ENCODE assay signal across 24 cellular contexts in the genomic region with DNA sequence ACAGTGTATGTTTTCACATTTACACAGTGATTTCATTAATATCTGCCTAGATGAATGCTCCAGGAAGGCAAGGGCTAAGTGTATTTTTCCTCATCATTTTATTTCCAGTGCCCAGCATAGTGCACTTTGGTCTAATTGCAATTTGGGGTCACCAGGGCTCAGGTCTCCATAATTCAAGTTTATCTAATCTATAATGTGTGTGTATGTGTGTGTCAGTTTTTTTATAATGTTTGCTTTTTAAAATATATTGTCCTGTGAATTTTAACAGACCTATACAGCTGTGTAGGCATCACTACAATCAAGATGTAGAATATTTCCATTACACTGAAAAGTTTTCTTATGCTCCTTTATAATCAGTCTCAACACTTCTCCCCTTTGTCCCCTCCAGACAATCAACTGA.
DNase-seq lines count a peak whose midpoint lies in the region; ATAC-seq and TF ChIP-seq lines count a peak whose summit lies in the region.
"Had no signal": no experiment of that assay in that cellular context is flagged by ENCODE, and none has a peak within 500 bp of the region (broad histone marks: within the 10 kb centered on the region; RNA-seq: fewer than 3 reads in every experiment).

No MANE protein-coding gene starts in this region.

- no peak overlapping the region for H3K4me3 Mint-ChIP-seq in progenitor cell of endocrine pancreas (ENCODE audit: low read depth)
- H3K4me3 Mint-ChIP-seq in naive thymus-derived CD4-positive, alpha-beta T cell: no peak overlapping the region
- H3K4me3 Mint-ChIP-seq: CD14-positive monocyte; CD4-positive, alpha-beta memory T cell; CD4-positive, CD25-positive, alpha-beta regulatory T cell; CD8-positive, alpha-beta memory T cell had no signal

- intact Hi-C loops in colonic mucosa (cut with DNase I) (no loop called here), left colon (cut with DNase I, micrococcal nuclease) (no loop called here)
- intact Hi-C loops in naive thymus-derived CD4-positive, alpha-beta T cell (cut with micrococcal nuclease): no loop called here

- H3K4me1 ChIP-seq in adipocyte (ENCODE audit: control insufficient read depth, insufficient read depth, low read length) (peaks cover 24% of the 10 kb centered on the region), colonic mucosa (no peaks in the 10 kb centered on the region)
- H3K4me1 ChIP-seq in naive thymus-derived CD4-positive, alpha-beta T cell (ENCODE audit: control insufficient read depth in 2 of 2, insufficient read depth in 2 of 2, low read length in 2 of 2): no peaks in the 10 kb centered on the region
- H3K4me1 ChIP-seq: BE2C, BLaER1 had no signal

- H3K4me3 ChIP-seq in adipocyte (ENCODE audit: low read length) (no peak overlapping the region), colonic mucosa (no peak overlapping the region)
- H3K4me3 ChIP-seq in naive thymus-derived CD4-positive, alpha-beta T cell (ENCODE audit: low read length): no peak overlapping the region
- H3K4me3 ChIP-seq: BLaER1, GM12878 had no signal

- peak overlapping the region; percentile 71 for H3K27ac Mint-ChIP-seq in progenitor cell of endocrine pancreas
- H3K27ac Mint-ChIP-seq in naive thymus-derived CD4-positive, alpha-beta T cell: no peak overlapping the region
- H3K27ac Mint-ChIP-seq: CD14-positive monocyte; CD4-positive, alpha-beta memory T cell; CD4-positive, CD25-positive, alpha-beta regulatory T cell; CD8-positive, alpha-beta memory T cell had no signal

- CTCF ChIA-PET in naive thymus-derived CD4-positive, alpha-beta T cell (lab: Charles Lee): no interaction called here

- POLR2A ChIA-PET in naive thymus-derived CD4-positive, alpha-beta T cell (lab: Charles Lee): no interaction called here

- H3K9me3 ChIP-seq in adipocyte (ENCODE audit: control insufficient read depth, low read length): no peaks in the 10 kb centered on the region
- H3K9me3 ChIP-seq in colonic mucosa: no peaks in the 10 kb centered on the region
- no peaks in the 10 kb centered on the region for H3K9me3 ChIP-seq in naive thymus-derived CD4-positive, alpha-beta T cell (ENCODE audit: control insufficient read depth in 2 of 3, low read length in 3 of 3)
- H3K9me3 ChIP-seq: BE2C, BLaER1 had no signal

- DNase-seq in adipocyte (ENCODE audit: low read depth) (no peak), colonic mucosa (peak; percentile 27), left colon (no peak), progenitor cell of endocrine pancreas (ENCODE audit: low spot score, unreplicated experiment) (no peak), erythroblast (lab: John Stamatoyannopoulos, UW) (no peak)
- DNase-seq in naive thymus-derived CD4-positive, alpha-beta T cell: no peak
- DNase-seq: 8988T; ACHN; BE2C; CD4-positive, alpha-beta memory T cell; CD4-positive, CD25-positive, alpha-beta regulatory T cell; CD8-positive, alpha-beta memory T cell; COR-L47; DMS 273 treated with DMSO at 0.1 percent for 48 hours; DMS153; DMS53; DMS79; DND-41; EL; GDM1 had no signal

- H3K9me3 Mint-ChIP-seq in progenitor cell of endocrine pancreas (ENCODE audit: low read depth): peaks cover 10% of the 10 kb centered on the region
- H3K9me3 Mint-ChIP-seq in naive thymus-derived CD4-positive, alpha-beta T cell: peaks cover 0 to 4% (median 0%) of the 10 kb centered on the region in 11 donors

- H3K9ac ChIP-seq in adipocyte (ENCODE audit: low read length) (peak overlapping the region; percentile 46), colonic mucosa (ENCODE audit: low read depth in 2 of 2, low read length in 2 of 2) (no peak overlapping the region)
- H3K9ac ChIP-seq: BLaER1 had no signal

- peak; percentile 96 for ATAC-seq in left colon
- ATAC-seq in naive thymus-derived CD4-positive, alpha-beta T cell: no peak
- no peak for ATAC-seq in HG02938 (IDR thresholded peaks at IDR 0.05; ENCODE audit: unreplicated experiment)
- ATAC-seq: GM12878 had no signal

- TF ChIP-seq POLR2A in erythroblast (IDR thresholded peaks at IDR 0.05; ENCODE audit: low read length): no peak

- H3K27me3 ChIP-seq in adipocyte (replicated peaks; ENCODE audit: control insufficient read depth, insufficient read depth, low read length): no peaks in the 10 kb centered on the region
- H3K27me3 ChIP-seq in colonic mucosa: no peaks in the 10 kb centered on the region
- H3K27me3 ChIP-seq in naive thymus-derived CD4-positive, alpha-beta T cell (ENCODE audit: control insufficient read depth in 2 of 2, insufficient read depth in 2 of 2, low read length in 2 of 2): no peaks in the 10 kb centered on the region
- H3K27me3 ChIP-seq: BE2C, BLaER1 had no signal

- H3K36me3 Mint-ChIP-seq in progenitor cell of endocrine pancreas (ENCODE audit: insufficient read depth): peaks cover 1% of the 10 kb centered on the region
- H3K36me3 Mint-ChIP-seq in naive thymus-derived CD4-positive, alpha-beta T cell: no peaks in the 10 kb centered on the region
- H3K36me3 Mint-ChIP-seq: CD14-positive monocyte; CD4-positive, alpha-beta memory T cell; CD4-positive, CD25-positive, alpha-beta regulatory T cell; CD8-positive, alpha-beta memory T cell had no signal

- H3K4me1 Mint-ChIP-seq in progenitor cell of endocrine pancreas (ENCODE audit: low read depth): peaks cover 6% of the 10 kb centered on the region
- no peaks in the 10 kb centered on the region for H3K4me1 Mint-ChIP-seq in naive thymus-derived CD4-positive, alpha-beta T cell
- H3K4me1 Mint-ChIP-seq: CD4-positive, alpha-beta memory T cell; CD4-positive, CD25-positive, alpha-beta regulatory T cell; CD8-positive, alpha-beta memory T cell had no signal

- H3K36me3 ChIP-seq in adipocyte (ENCODE audit: control insufficient read depth, insufficient read depth, low read length, severe bottlenecking) (no peaks in the 10 kb centered on the region), colonic mucosa (no peaks in the 10 kb centered on the region)
- no peaks in the 10 kb centered on the region for H3K36me3 ChIP-seq in naive thymus-derived CD4-positive, alpha-beta T cell (ENCODE audit: control insufficient read depth in 2 of 3, insufficient read depth in 3 of 3, low read length in 3 of 3)
- H3K36me3 ChIP-seq: BE2C, BLaER1 had no signal

- H3K27me3 Mint-ChIP-seq in progenitor cell of endocrine pancreas: no peaks in the 10 kb centered on the region
- no peaks in the 10 kb centered on the region for H3K27me3 Mint-ChIP-seq in naive thymus-derived CD4-positive, alpha-beta T cell
- H3K27me3 Mint-ChIP-seq: CD4-positive, alpha-beta memory T cell; CD4-positive, CD25-positive, alpha-beta regulatory T cell; CD8-positive, alpha-beta memory T cell had no signal

- TF ChIP-seq CTCF in colonic mucosa (IDR thresholded peaks at IDR 0.05) (no peak), progenitor cell of endocrine pancreas (IDR thresholded peaks at IDR 0.05; ENCODE audit: unreplicated experiment) (no peak)

- H3K27ac ChIP-seq in colonic mucosa: no peak overlapping the region
- no peak overlapping the region for H3K27ac ChIP-seq in naive thymus-derived CD4-positive, alpha-beta T cell (ENCODE audit: low read depth, low read length)
- H3K27ac ChIP-seq: BLaER1 had no signal
